ENCODE assay signal across 8 cellular contexts in the genomic region with DNA sequence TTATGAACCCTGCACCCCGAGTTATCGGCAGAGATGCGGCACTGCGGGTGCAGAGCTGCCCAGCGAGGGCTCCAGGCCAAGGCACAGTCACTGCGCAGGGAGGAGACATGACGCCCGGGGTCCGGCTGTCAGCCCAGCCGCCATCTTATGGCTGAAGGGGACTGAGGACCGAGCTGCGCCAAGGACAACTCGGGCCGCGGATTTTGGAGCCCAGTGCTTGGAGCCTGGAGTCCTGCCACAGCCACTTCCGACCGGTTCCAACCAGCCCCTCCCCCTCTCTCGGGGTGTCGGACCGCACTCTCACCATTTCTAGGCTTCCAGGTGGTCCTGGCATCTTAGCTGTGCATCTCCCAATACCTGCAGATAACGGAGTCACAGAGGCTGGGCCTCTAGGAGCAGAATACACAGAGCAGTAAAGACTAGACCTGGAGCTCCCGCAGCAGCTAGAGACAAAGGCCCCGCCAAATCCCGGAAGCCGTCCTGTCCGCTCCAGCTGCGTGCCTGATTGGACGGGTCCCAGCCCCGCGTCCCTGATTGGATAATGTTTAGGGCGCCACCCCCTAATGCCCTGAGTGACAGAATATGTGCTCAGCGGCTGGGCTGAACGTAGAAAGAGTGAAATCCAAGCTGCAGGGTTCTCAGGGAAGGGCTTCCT. TPM values are rescaled to one million over a fixed set of nuclear protein-coding genes. Genes with fewer than 3 reads are reported as not detected.
DNase-seq lines count a peak whose midpoint lies in the region; ATAC-seq and TF ChIP-seq lines count a peak whose summit lies in the region.

A gene (minus strand): TSS at position 451 of the 655 bp plus-strand sequence. CDS start 117 bp downstream, at position 334.

- no peaks in the 10 kb centered on the region for H3K27me3 ChIP-seq in right cardiac atrium (ENCODE audit: control insufficient read depth, insufficient read depth)
- no peaks in the 10 kb centered on the region for H3K27me3 ChIP-seq in rectal smooth muscle tissue (ENCODE audit: control insufficient read depth, insufficient read depth, low read length)
- no peaks in the 10 kb centered on the region for H3K27me3 ChIP-seq in aorta (ENCODE audit: control insufficient read depth in 1 of 2, insufficient read depth in 2 of 2, low read length in 1 of 2)

- no peak for TF ChIP-seq CTCF in GM13976 (IDR thresholded peaks at IDR 0.05; ENCODE audit: borderline replicate concordance, control extremely low read depth, extremely low read depth, insufficient read depth, missing control alignments)

- peak within 1 kb of the TSS; percentile 87 for H3K9ac ChIP-seq in rectal smooth muscle tissue (ENCODE audit: low read length)

- H3K4me1 ChIP-seq in right cardiac atrium (ENCODE audit: control insufficient read depth, insufficient read depth, low read length) (peaks cover 3% of the 10 kb centered on the region), rectal smooth muscle tissue (ENCODE audit: control insufficient read depth, insufficient read depth, low read length) (no peaks in the 10 kb centered on the region), aorta (ENCODE audit: control insufficient read depth in 1 of 2, insufficient read depth in 2 of 2, low read length in 2 of 2) (peaks cover 3 to 5% of the 10 kb centered on the region in 2 donors)

- H3K36me3 ChIP-seq in rectal smooth muscle tissue (ENCODE audit: control insufficient read depth, insufficient read depth, low read length) = no peaks in the 10 kb centered on the region
- H3K36me3 ChIP-seq in aorta (ENCODE audit: control insufficient read depth in 1 of 2, insufficient read depth in 2 of 2, low read length in 1 of 2) = no peaks in the 10 kb centered on the region

- in situ Hi-C loops in GM13976 (cut with MboI; ENCODE audit: low sequenced_read_pairs, unreplicated experiment) = loop anchor here (25.0 kb wide), 1 partner anchor 250 kb away; a partner anchor contains a TSS

- H3K4me1 Mint-ChIP-seq in T-helper 17 cell = peaks cover 24% of the 10 kb centered on the region

- H3K27ac Mint-ChIP-seq in T-helper 17 cell = peak within 1 kb of the TSS; percentile 95

- H3K4me3 Mint-ChIP-seq in T-helper 17 cell = peak within 1 kb of the TSS; percentile 99

- WGBS in right cardiac atrium = under 1% methylated on average over 33 of the region's 33 CpGs
- 0% methylated on average over 32 to 33 of the region's 33 CpGs for WGBS in aorta, 2 donors

- H3K9me3 ChIP-seq in T-helper 17 cell (ENCODE audit: control insufficient read depth, low read length, poor library complexity, severe bottlenecking) = no peaks in the 10 kb centered on the region
- no peaks in the 10 kb centered on the region for H3K9me3 ChIP-seq in right cardiac atrium (ENCODE audit: control insufficient read depth, low read length)
- H3K9me3 ChIP-seq in aorta (ENCODE audit: control insufficient read depth, low read length) = no peaks in the 10 kb centered on the region

- H3K27ac ChIP-seq in right cardiac atrium (ENCODE audit: low read length) (peak within 1 kb of the TSS; percentile 97), rectal smooth muscle tissue (ENCODE audit: low read depth, low read length) (peak within 1 kb of the TSS; percentile 82), aorta (ENCODE audit: low read depth in 1 of 2, low read length in 2 of 2) (peak within 1 kb of the TSS; percentile 33 to 96)

- no peaks in the 10 kb centered on the region for H3K27me3 Mint-ChIP-seq in T-helper 17 cell

- intact Hi-C loops in right cardiac atrium (cut with DNase I) = no loop called here
- intact Hi-C loops in aorta (cut with DNase I) = loop anchor here in 1 of 2 donors (10.0 kb wide), 1 partner anchor 98 kb away; no protein-coding TSS in a partner anchor

- H3K36me3 Mint-ChIP-seq in T-helper 17 cell (ENCODE audit: low read depth) = peaks cover 3% of the 10 kb centered on the region

- ATAC-seq in HG02798 (IDR thresholded peaks at IDR 0.05; ENCODE audit: poor library complexity, unreplicated experiment) = peak; percentile 100
- peak; percentile 99 for ATAC-seq in T-helper 17 cell
- ATAC-seq in right cardiac atrium = peak; percentile 98 to 99
- peak; percentile 97 for ATAC-seq in aorta (ENCODE audit: low FRiP score)

- DNase-seq in GM13976 (ENCODE audit: low spot score) (peak; percentile 89), NCI-H1436 (lab: John Stamatoyannopoulos, UW) (peak; percentile 89), T-helper 17 cell (peak; percentile 68 to 82 (median 80)), anterior cingulate cortex (lab: John Stamatoyannopoulos, UW) (peak; percentile 72 to 98 (median 94)), right cardiac atrium (peak; percentile 96 to 99 (median 98)), aorta (peak; percentile 97 to 98)

- peak within 1 kb of the TSS; percentile 70 for H3K4me3 ChIP-seq in right cardiac atrium (ENCODE audit: low read length)
- peak within 1 kb of the TSS; percentile 97 for H3K4me3 ChIP-seq in rectal smooth muscle tissue (ENCODE audit: low read length)
- peak within 1 kb of the TSS; percentile 96 to 98 for H3K4me3 ChIP-seq in aorta (ENCODE audit: low read length in 2 of 2)

RNA-seq across cellular contexts. Expression of the gene that starts here (rescaled TPM):
- total RNA-seq in T-helper 17 cell (1 to 10 TPM; 8.3 to 9.0 TPM), right cardiac atrium (10 to 100 TPM; 24.2 to 29.8 (median 26.6) TPM), aorta (10 to 100 TPM; 23.5 to 35.9 TPM)
- polyA plus RNA-seq in right cardiac atrium (11.9 TPM), aorta (1 to 10 TPM; 2.8 to 7.7 TPM)

Comparison
In these comparisons a context has a peak if more than half of its experiments do, and no peak if none do; other contexts are left out.
1. Peak in every context shown above with its lines: DNase-seq, ATAC-seq, H3K4me3 ChIP-seq and H3K27ac ChIP-seq.